Comparison of ENCODE assay signal across 8 cellular contexts in genomic region chr2:98445708-98446577, GRCh38.
DNase-seq lines count a peak whose midpoint lies in the region; ATAC-seq lines count a peak whose summit lies in the region.

No MANE protein-coding gene starts in this region.

- peak overlapping the region; percentile 72 for H3K9ac ChIP-seq in mucosa of stomach (ENCODE audit: low read length)

- H3K27me3 ChIP-seq in mucosa of stomach (ENCODE audit: control insufficient read depth, insufficient read depth, low read length): no peaks in the 10 kb centered on the region

- peak; percentile 26 for DNase-seq in NCI-H146 (lab: John Stamatoyannopoulos, UW)
- DNase-seq in NCI-H146 treated with DMSO at 0.1 percent for 48 hours (lab: John Stamatoyannopoulos, UW; ENCODE audit: unreplicated experiment): no peak
- DNase-seq in OCI-M1 (lab: John Stamatoyannopoulos, UW): peak; percentile 45
- peak; percentile 75 for DNase-seq in cerebellar cortex (ENCODE audit: low spot score)
- DNase-seq in DMS153 treated with DMSO at 0.1 percent for 48 hours (lab: John Stamatoyannopoulos, UW; ENCODE audit: unreplicated experiment): no peak

- ATAC-seq in GM18873 (IDR thresholded peaks at IDR 0.05; ENCODE audit: low FRiP score, unreplicated experiment) (no peak), HG03159 (IDR thresholded peaks at IDR 0.05; ENCODE audit: unreplicated experiment) (no peak)

- H3K4me3 ChIP-seq in mucosa of stomach (ENCODE audit: low read length): peak overlapping the region; percentile 43

- H3K36me3 ChIP-seq in mucosa of stomach (ENCODE audit: control insufficient read depth, insufficient read depth, low read length): no peaks in the 10 kb centered on the region

- H3K4me1 ChIP-seq in mucosa of stomach (ENCODE audit: control insufficient read depth, insufficient read depth, low read length): peaks cover 23% of the 10 kb centered on the region

- no peaks in the 10 kb centered on the region for H3K9me3 ChIP-seq in mucosa of stomach (ENCODE audit: control insufficient read depth, low read length)

Comparison
In these comparisons a context has a peak if more than half of its experiments do, and no peak if none do; other contexts are left out.
1. DNase-seq: peak in NCI-H146 (single experiment), OCI-M1 (single experiment) and cerebellar cortex (single experiment); none in NCI-H146 treated with DMSO at 0.1 percent for 48 hours (single experiment) and DMS153 treated with DMSO at 0.1 percent for 48 hours (single experiment).